11 cellular contexts compared by ENCODE assay signal in genomic region chr4:188976644-188977115, GRCh38.
DNase-seq lines count a peak whose midpoint lies in the region; ATAC-seq and TF ChIP-seq lines count a peak whose summit lies in the region.
"Had no signal": no experiment of that assay in that cellular context is flagged by ENCODE, and none has a peak within 500 bp of the region (broad histone marks: within the 10 kb centered on the region; RNA-seq: fewer than 3 reads in every experiment).

No MANE protein-coding gene starts in this region.

- no peaks in the 10 kb centered on the region for H3K27me3 ChIP-seq in brain microvascular endothelial cell (replicated peaks)
- H3K27me3 ChIP-seq in transverse colon, result no peaks in the 10 kb centered on the region
- H3K27me3 ChIP-seq: upper lobe of left lung had no signal

- no peak for TF ChIP-seq EP300 in transverse colon (IDR thresholded peaks at IDR 0.05; ENCODE audit: low read depth)

- peak overlapping the region; percentile 86 for H3K27ac Mint-ChIP-seq in mesothelial cell of epicardium
- H3K27ac Mint-ChIP-seq: dendritic cell treated with granulocyte-macrophage colony-stimulating factor and Interleukin-4, amounts not matched to agents 40 ng/mL and 50 ng/mL, for 4 days; T-helper 2 cell treated with Interferon-gamma antibody and Interleukin-4, amounts not matched to agents 5 μg/mL and 100 μg/mL, for 36 hours had no signal

- peaks cover 13% of the 10 kb centered on the region for H3K4me1 Mint-ChIP-seq in mesothelial cell of epicardium

- H3K36me3 ChIP-seq in brain microvascular endothelial cell (replicated peaks) (no peaks in the 10 kb centered on the region), transverse colon (no peaks in the 10 kb centered on the region)
- H3K36me3 ChIP-seq: upper lobe of left lung had no signal

- TF ChIP-seq CTCF in brain microvascular endothelial cell (IDR thresholded peaks at IDR 0.05; ENCODE audit: low read depth, low read length, missing control alignments) (no peak), mesothelial cell of epicardium (IDR thresholded peaks at IDR 0.05; ENCODE audit: unreplicated experiment) (no peak), transverse colon (IDR thresholded peaks at IDR 0.05) (no peak)

- WGBS in transverse colon (ENCODE audit: low coverage in 1 of 2), 2 donors, result 0 to 17% methylated on average over 2 of the region's 2 CpGs

- no peaks in the 10 kb centered on the region for H3K9me3 ChIP-seq in transverse colon
- H3K9me3 ChIP-seq: upper lobe of left lung had no signal

- ATAC-seq in GM19463 (IDR thresholded peaks at IDR 0.05; ENCODE audit: unreplicated experiment), result no peak
- no peak for ATAC-seq in GM21367 (IDR thresholded peaks at IDR 0.05; ENCODE audit: unreplicated experiment)

- no peak overlapping the region for H3K27ac ChIP-seq in brain microvascular endothelial cell
- H3K27ac ChIP-seq in transverse colon, result no peak overlapping the region
- H3K27ac ChIP-seq: upper lobe of left lung had no signal

- TF ChIP-seq POLR2A in transverse colon (IDR thresholded peaks at IDR 0.05), result no peak

- H3K27me3 Mint-ChIP-seq in mesothelial cell of epicardium (ENCODE audit: low read depth), result no peaks in the 10 kb centered on the region
- H3K27me3 Mint-ChIP-seq: dendritic cell treated with granulocyte-macrophage colony-stimulating factor and Interleukin-4, amounts not matched to agents 40 ng/mL and 50 ng/mL, for 4 days had no signal

- no peaks in the 10 kb centered on the region for H3K36me3 Mint-ChIP-seq in mesothelial cell of epicardium

- in situ Hi-C loops in brain microvascular endothelial cell (cut with HindIII; ENCODE audit: low pct_ligation_motif_present, low sequenced_read_pairs) (no loop called here), transverse colon (cut with MboI; ENCODE audit: low pct_ligation_motif_present in 1 of 4, low pct_unique_long_range_greater_than_20kb in 1 of 4, low sequenced_read_pairs in 3 of 4) (no loop called here)

- H3K4me3 ChIP-seq in brain microvascular endothelial cell (ENCODE audit: low read depth, low read length) (no peak overlapping the region), transverse colon (no peak overlapping the region)
- H3K4me3 ChIP-seq: upper lobe of left lung had no signal

- no peaks in the 10 kb centered on the region for H3K4me1 ChIP-seq in transverse colon

- no peak overlapping the region for H3K4me3 Mint-ChIP-seq in mesothelial cell of epicardium
- H3K4me3 Mint-ChIP-seq: dendritic cell treated with granulocyte-macrophage colony-stimulating factor and Interleukin-4, amounts not matched to agents 40 ng/mL and 50 ng/mL, for 4 days; T-helper 2 cell treated with Interferon-gamma antibody and Interleukin-4, amounts not matched to agents 5 μg/mL and 100 μg/mL, for 36 hours had no signal

- DNase-seq in DMS53 treated with DMSO at 0.1 percent for 48 hours (lab: John Stamatoyannopoulos, UW; ENCODE audit: unreplicated experiment) (peak; percentile 79), NCI-H1436 treated with DMSO at 0.1 percent for 48 hours (lab: John Stamatoyannopoulos, UW) (peak; percentile 62), brain microvascular endothelial cell (peak; percentile 28), mesothelial cell of epicardium (ENCODE audit: low spot score in 2 of 2, unreplicated experiment in 2 of 2) (no peak), 8988T (no peak), transverse colon (no peak)
- DNase-seq: upper lobe of left lung had no signal

- peaks cover 4% of the 10 kb centered on the region for H3K9me3 Mint-ChIP-seq in mesothelial cell of epicardium
- H3K9me3 Mint-ChIP-seq: dendritic cell treated with granulocyte-macrophage colony-stimulating factor and Interleukin-4, amounts not matched to agents 40 ng/mL and 50 ng/mL, for 4 days had no signal

- intact Hi-C loops in transverse colon (cut with DNase I; ENCODE audit: low total_unique reads), result no loop called here

Comparison
In these comparisons a context has a peak if more than half of its experiments do, and no peak if none do; other contexts are left out.
1. DNase-seq: peak in DMS53 treated with DMSO at 0.1 percent for 48 hours (single experiment), NCI-H1436 treated with DMSO at 0.1 percent for 48 hours (single experiment) and brain microvascular endothelial cell (single experiment); none in mesothelial cell of epicardium (0 of 2), 8988T (single experiment) and transverse colon (single experiment).